In the genomic region with DNA sequence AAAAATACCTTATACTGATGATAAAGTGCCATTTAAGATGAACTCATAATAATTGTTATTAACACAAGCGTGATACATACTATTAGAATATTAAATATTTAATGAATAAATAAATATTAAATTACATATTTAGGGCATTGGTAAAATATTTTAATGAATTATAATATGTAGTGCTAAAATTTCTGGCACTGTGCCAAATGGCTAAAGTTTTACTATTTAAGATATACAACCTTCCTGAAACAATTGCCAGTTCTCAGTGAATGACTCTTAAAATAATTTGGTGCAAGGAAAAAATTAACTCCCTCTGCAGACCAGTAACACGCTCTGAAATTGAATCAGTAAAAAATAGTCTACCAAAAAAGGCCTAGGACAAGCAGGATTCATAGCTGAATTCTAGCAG, we compare ENCODE assay signal across 23 cellular contexts.
"Had no signal": no experiment of that assay in that cellular context is flagged by ENCODE, and none has a peak within 500 bp of the region (broad histone marks: within the 10 kb centered on the region; RNA-seq: fewer than 3 reads in every experiment).

No MANE protein-coding gene starts in this region.

- DNase-seq: IMR-90; KBM-7; MV-4-11; NCI-H1048; NCI-H1105; NCI-H1417; NCI-H146; NCI-H1694 treated with DMSO at 0.1 percent for 48 hours; NCI-H1930; NCI-H2081; NCI-H2107; NCI-H2227 treated with DMSO at 0.1 percent for 48 hours; NCI-H524; NCI-H526 treated with DMSO at 0.1 percent for 48 hours; NCI-H748 treated with DMSO at 0.1 percent for 48 hours; NK-92 treated with Interleukin-12 subunit alpha and Interleukin-12 subunit beta, amount 100 ng/mL, for 24 hours; PC-3; SHP77; SK-N-SH; SW 1271; T-cell had no signal

- H3K4me3 Mint-ChIP-seq: T-cell; T-helper 1 cell treated with Interleukin-12 subunit alpha and Interleukin-12 subunit beta and Interleukin-4 antibody, amounts not matched to agents 30 μg/mL and 1 μg/mL, for 36 hours had no signal

- H3K9ac ChIP-seq: SK-N-SH had no signal

- H3K27ac Mint-ChIP-seq: T-cell; T-helper 1 cell treated with Interleukin-12 subunit alpha and Interleukin-12 subunit beta and Interleukin-4 antibody, amounts not matched to agents 30 μg/mL and 1 μg/mL, for 36 hours had no signal

- H3K36me3 Mint-ChIP-seq: T-cell had no signal

- H3K27ac ChIP-seq: RWPE1 had no signal

- H3K4me1 Mint-ChIP-seq: T-cell had no signal

- H3K27me3 Mint-ChIP-seq: T-cell had no signal

- H3K9me3 ChIP-seq: SK-N-SH had no signal

- H3K9me3 Mint-ChIP-seq: T-cell; T-helper 1 cell treated with Interleukin-12 subunit alpha and Interleukin-12 subunit beta and Interleukin-4 antibody, amounts not matched to agents 30 μg/mL and 1 μg/mL, for 36 hours had no signal
